In the genomic region with DNA sequence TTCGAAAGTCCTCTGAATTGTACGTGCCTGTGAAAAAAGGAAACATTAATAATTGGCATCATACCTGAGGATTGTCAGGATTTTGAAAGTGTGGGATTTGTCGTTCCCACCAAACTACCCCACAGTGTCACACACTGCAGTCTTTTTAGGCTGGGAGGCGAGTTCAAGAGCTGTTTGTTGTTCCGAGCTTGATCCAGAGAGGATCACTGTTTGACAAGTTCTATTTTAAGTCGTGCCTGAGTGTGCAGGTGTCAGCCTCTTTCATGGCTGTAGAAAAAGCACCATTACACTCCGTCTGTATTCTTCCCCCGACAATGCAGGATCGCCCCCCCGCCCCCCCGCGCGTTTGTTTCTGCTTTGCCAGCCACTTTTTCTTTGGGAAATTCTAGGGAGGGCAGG, we compare ENCODE assay signal across 8 cellular contexts. TPM values are rescaled to one million over a fixed set of nuclear protein-coding genes. Genes with fewer than 3 reads are reported as not detected.
A peak's percentile ranks its signal among the peaks of the same experiment; 100 is the strongest.
DNase-seq lines count a peak whose midpoint lies in the region; ATAC-seq, FAIRE-seq and TF ChIP-seq lines count a peak whose summit lies in the region.

No MANE protein-coding gene starts in this region.

- peaks cover 3% of the 10 kb centered on the region; the same call in 2 of the 3 replicates for H3K36me3 Mint-ChIP-seq in GM23338 (ENCODE audit: low read depth)
- H3K36me3 Mint-ChIP-seq in activated B cell treated with CpG ODN at 0.5 μM for 24 hours (ENCODE audit: low read depth) = peaks cover 8% of the 10 kb centered on the region

- FAIRE-seq in RCC 7860 (lab: Jason Lieb, UNC) = no peak

- 11 to 12% methylated on average over 13 of the region's 13 CpGs for WGBS in heart right ventricle, 2 donors

- ATAC-seq in GM23338 = no peak
- ATAC-seq in activated B cell treated with CpG ODN at 0.5 μM for 24 hours (ENCODE audit: low read depth) = no peak
- ATAC-seq in heart right ventricle = peak in 5 of 8 donors; percentile 32 to 44 (median 41)
- ATAC-seq in GM18502 (IDR thresholded peaks at IDR 0.05; ENCODE audit: poor library complexity, unreplicated experiment) = no peak

- H4K20me1 ChIP-seq in GM23338 (replicated peaks; ENCODE audit: insufficient read depth) = peaks cover 7% of the 10 kb centered on the region

- H3K9me2 ChIP-seq in GM23338 (ENCODE audit: insufficient read depth) = no peaks in the 10 kb centered on the region

- DNase-seq in GM23338 (ENCODE audit: low spot score) (no peak), activated B cell treated with CpG ODN at 0.5 μM for 24 hours (no peak), heart right ventricle (no peak), skeletal muscle cell (ENCODE audit: low read depth) (no peak), RCC 7860 (ENCODE audit: low spot score) (no peak), GDM1 (lab: John Stamatoyannopoulos, UW) (no peak), AG08395 (ENCODE audit: low spot score) (no peak)

- peak overlapping the region; percentile 77 for H3K4me2 ChIP-seq in GM23338

- H3K27me3 ChIP-seq in GM23338 (ENCODE audit: insufficient read depth) = peaks cover 17% of the 10 kb centered on the region
- peaks cover 0 to 23% (median 0%) of the 10 kb centered on the region in 7 donors for H3K27me3 ChIP-seq in heart right ventricle

- peak overlapping the region; percentile 90 for H3K4me3 Mint-ChIP-seq in GM23338
- peak overlapping the region; percentile 90 for H3K4me3 Mint-ChIP-seq in activated B cell treated with CpG ODN at 0.5 μM for 24 hours

- no peak for TF ChIP-seq CTCF in GM23338 (conservative IDR thresholded peaks at IDR 0.05; ENCODE audit: low read depth in 2 of 2)
- TF ChIP-seq CTCF in activated B cell treated with CpG ODN at 0.5 μM for 24 hours (IDR thresholded peaks at IDR 0.05) = no peak
- no peak for TF ChIP-seq CTCF in heart right ventricle (IDR thresholded peaks at IDR 0.05)

- H3F3A ChIP-seq in GM23338 (replicated peaks; ENCODE audit: low read depth) = no peaks in the 10 kb centered on the region

- H3K79me2 ChIP-seq in GM23338 (replicated peaks; ENCODE audit: insufficient read depth) = peaks cover 31% of the 10 kb centered on the region

- CTCF ChIA-PET in activated B cell treated with CpG ODN at 0.5 μM for 24 hours (lab: Charles Lee) = no interaction called here

- peaks cover 14% of the 10 kb centered on the region for H3K27me3 Mint-ChIP-seq in GM23338 (ENCODE audit: insufficient read depth, low read depth, poor library complexity)
- peaks cover 14% of the 10 kb centered on the region for H3K27me3 Mint-ChIP-seq in activated B cell treated with CpG ODN at 0.5 μM for 24 hours

- POLR2A ChIA-PET in activated B cell treated with CpG ODN at 0.5 μM for 24 hours (lab: Charles Lee) = no interaction called here

- H3K4me1 ChIP-seq in GM23338 (ENCODE audit: insufficient read depth) = peaks cover 42% of the 10 kb centered on the region
- H3K4me1 ChIP-seq in heart right ventricle = peaks cover 0 to 34% (median 25%) of the 10 kb centered on the region in 9 donors

- H3K36me3 ChIP-seq in GM23338 (ENCODE audit: insufficient read depth) (no peaks in the 10 kb centered on the region), heart right ventricle (no peaks in the 10 kb centered on the region)

- H3K4me1 Mint-ChIP-seq in GM23338 (peaks cover 50% of the 10 kb centered on the region), activated B cell treated with CpG ODN at 0.5 μM for 24 hours (peaks cover 27% of the 10 kb centered on the region)

- H3K27ac Mint-ChIP-seq in GM23338 = no peak overlapping the region
- H3K27ac Mint-ChIP-seq in activated B cell treated with CpG ODN at 0.5 μM for 24 hours = no peak overlapping the region

- H3K9me3 Mint-ChIP-seq in GM23338 (no peaks in the 10 kb centered on the region; the same call in 2 of the 3 replicates), activated B cell treated with CpG ODN at 0.5 μM for 24 hours (no peaks in the 10 kb centered on the region)

- intact Hi-C loops in activated B cell treated with CpG ODN at 0.5 μM for 24 hours (cut with micrococcal nuclease) = loop anchor here (5.0 kb wide), 3 partner anchors 221 to 1399 kb away; partner anchors contain the start of gene RFC3
- intact Hi-C loops in heart right ventricle (cut with DNase I) = loop anchor here in 5 of 10 donors (5.0 to 10.0 kb wide), 5 partner anchors 59 to 597 kb away; no protein-coding TSS in a partner anchor

- H3K9me3 ChIP-seq in heart right ventricle = no peaks in the 10 kb centered on the region

- H3K27ac ChIP-seq in GM23338 (ENCODE audit: low read depth) = no peak overlapping the region
- H3K27ac ChIP-seq in heart right ventricle = peak overlapping the region in 8 of 10 donors; percentile 70 to 85 (median 80)

- H2AFZ ChIP-seq in GM23338 = peak overlapping the region; percentile 60; the same call in 1 of the 2 replicates

- H3K4me3 ChIP-seq in GM23338 (peak overlapping the region; percentile 68), heart right ventricle (peak overlapping the region; percentile 79 to 96 (median 86)), skeletal muscle cell (ENCODE audit: low read depth, low read length) (peak overlapping the region; percentile 69)

TF ChIP-seq in GM23338, 12 proteins besides CTCF, POLR2A, EP300 and RAD21 (continues in another document):
- no peak for TF ChIP-seq ETS1 (IDR thresholded peaks at IDR 0.05)
- TF ChIP-seq, protein P1, sequence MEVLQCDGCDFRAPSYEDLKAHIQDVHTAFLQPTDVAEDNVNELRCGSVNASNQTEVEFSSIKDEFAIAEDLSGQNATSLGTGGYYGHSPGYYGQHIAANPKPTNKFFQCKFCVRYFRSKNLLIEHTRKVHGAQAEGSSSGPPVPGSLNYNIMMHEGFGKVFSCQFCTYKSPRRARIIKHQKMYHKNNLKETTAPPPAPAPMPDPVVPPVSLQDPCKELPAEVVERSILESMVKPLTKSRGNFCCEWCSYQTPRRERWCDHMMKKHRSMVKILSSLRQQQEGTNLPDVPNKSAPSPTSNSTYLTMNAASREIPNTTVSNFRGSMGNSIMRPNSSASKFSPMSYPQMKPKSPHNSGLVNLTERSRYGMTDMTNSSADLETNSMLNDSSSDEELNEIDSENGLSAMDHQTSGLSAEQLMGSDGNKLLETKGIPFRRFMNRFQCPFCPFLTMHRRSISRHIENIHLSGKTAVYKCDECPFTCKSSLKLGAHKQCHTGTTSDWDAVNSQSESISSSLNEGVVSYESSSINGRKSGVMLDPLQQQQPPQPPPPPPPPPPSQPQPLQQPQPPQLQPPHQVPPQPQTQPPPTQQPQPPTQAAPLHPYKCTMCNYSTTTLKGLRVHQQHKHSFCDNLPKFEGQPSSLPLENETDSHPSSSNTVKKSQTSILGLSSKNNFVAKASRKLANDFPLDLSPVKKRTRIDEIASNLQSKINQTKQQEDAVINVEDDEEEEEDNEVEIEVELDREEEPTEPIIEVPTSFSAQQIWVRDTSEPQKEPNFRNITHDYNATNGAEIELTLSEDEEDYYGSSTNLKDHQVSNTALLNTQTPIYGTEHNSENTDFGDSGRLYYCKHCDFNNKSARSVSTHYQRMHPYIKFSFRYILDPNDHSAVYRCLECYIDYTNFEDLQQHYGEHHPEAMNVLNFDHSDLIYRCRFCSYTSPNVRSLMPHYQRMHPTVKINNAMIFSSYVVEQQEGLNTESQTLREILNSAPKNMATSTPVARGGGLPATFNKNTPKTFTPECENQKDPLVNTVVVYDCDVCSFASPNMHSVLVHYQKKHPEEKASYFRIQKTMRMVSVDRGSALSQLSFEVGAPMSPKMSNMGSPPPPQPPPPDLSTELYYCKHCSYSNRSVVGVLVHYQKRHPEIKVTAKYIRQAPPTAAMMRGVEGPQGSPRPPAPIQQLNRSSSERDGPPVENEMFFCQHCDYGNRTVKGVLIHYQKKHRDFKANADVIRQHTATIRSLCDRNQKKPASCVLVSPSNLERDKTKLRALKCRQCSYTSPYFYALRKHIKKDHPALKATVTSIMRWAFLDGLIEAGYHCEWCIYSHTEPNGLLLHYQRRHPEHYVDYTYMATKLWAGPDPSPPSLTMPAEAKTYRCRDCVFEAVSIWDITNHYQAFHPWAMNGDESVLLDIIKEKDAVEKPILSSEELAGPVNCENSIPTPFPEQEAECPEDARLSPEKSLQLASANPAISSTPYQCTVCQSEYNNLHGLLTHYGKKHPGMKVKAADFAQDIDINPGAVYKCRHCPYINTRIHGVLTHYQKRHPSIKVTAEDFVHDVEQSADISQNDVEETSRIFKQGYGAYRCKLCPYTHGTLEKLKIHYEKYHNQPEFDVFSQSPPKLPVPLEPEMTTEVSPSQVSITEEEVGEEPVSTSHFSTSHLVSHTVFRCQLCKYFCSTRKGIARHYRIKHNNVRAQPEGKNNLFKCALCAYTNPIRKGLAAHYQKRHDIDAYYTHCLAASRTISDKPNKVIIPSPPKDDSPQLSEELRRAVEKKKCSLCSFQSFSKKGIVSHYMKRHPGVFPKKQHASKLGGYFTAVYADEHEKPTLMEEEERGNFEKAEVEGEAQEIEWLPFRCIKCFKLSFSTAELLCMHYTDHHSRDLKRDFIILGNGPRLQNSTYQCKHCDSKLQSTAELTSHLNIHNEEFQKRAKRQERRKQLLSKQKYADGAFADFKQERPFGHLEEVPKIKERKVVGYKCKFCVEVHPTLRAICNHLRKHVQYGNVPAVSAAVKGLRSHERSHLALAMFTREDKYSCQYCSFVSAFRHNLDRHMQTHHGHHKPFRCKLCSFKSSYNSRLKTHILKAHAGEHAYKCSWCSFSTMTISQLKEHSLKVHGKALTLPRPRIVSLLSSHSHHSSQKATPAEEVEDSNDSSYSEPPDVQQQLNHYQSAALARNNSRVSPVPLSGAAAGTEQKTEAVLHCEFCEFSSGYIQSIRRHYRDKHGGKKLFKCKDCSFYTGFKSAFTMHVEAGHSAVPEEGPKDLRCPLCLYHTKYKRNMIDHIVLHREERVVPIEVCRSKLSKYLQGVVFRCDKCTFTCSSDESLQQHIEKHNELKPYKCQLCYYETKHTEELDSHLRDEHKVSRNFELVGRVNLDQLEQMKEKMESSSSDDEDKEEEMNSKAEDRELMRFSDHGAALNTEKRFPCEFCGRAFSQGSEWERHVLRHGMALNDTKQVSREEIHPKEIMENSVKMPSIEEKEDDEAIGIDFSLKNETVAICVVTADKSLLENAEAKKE (CRISPR knock-in tag; IDR thresholded peaks at IDR 0.05) = no peak
- no peak for TF ChIP-seq JUNB (IDR thresholded peaks at IDR 0.05; ENCODE audit: unreplicated experiment)
- TF ChIP-seq ZNF114 (CRISPR knock-in tag; IDR thresholded peaks at IDR 0.05) = no peak
- no peak for TF ChIP-seq NANOG (IDR thresholded peaks at IDR 0.05; ENCODE audit: borderline replicate concordance)

RNA-seq across cellular contexts. Expression of gene NBEA, which starts 0.6 kb away (rescaled TPM):
- 26.9 and 29.1 TPM in 2 replicates for total RNA-seq in GM23338 (2014; rRNA removed; shearing (Covaris generic))
- polyA plus RNA-seq in GM23338 (2016; fragmentation: Nextera tagmentation; extraction: Ambion mirVana) (6.2 and 9.1 TPM in 2 replicates), heart right ventricle (1 to 10 TPM; 4.3 to 6.3 TPM)
- total RNA-seq in activated B cell treated with CpG ODN at 0.5 μM for 24 hours (2.9 and 3.9 TPM in 2 replicates), heart right ventricle (10 to 100 TPM; 18.4 to 30.6 (median 26.3) TPM)

Comparison
In these comparisons a context has a peak if more than half of its experiments do, and no peak if none do; other contexts are left out.
1. ATAC-seq: peak in heart right ventricle (5 of 8); none in GM23338 (single experiment), activated B cell treated with CpG ODN at 0.5 μM for 24 hours (single experiment) and GM18502 (single experiment).
2. Peak in every context shown above with its lines, with median percentiles within 50 percentile points of each other: H3K4me3 ChIP-seq.